31 cellular contexts compared by ENCODE assay signal in genomic region chr4:113162089-113162488, GRCh38.
DNase-seq lines count a peak whose midpoint lies in the region; ATAC-seq, FAIRE-seq and TF ChIP-seq lines count a peak whose summit lies in the region.
"Had no signal": no experiment of that assay in that cellular context is flagged by ENCODE, and none has a peak within 500 bp of the region (broad histone marks: within the 10 kb centered on the region; RNA-seq: fewer than 3 reads in every experiment).

No MANE protein-coding gene starts in this region.

- WGBS in H9 (ENCODE audit: extremely low coverage, insufficient read length, low lambda C conversion rate) = no CpG with 5 or more reads among the region's 1 CpG
- 100% methylated on average over 1 of the region's 1 CpG for WGBS in prostate gland
- WGBS in pancreas, 2 donors = 95 to 98% methylated on average over 1 of the region's 1 CpG

- no peaks in the 10 kb centered on the region for H3K36me3 ChIP-seq in gastrocnemius medialis
- no peaks in the 10 kb centered on the region for H3K36me3 ChIP-seq in prostate gland
- no peaks in the 10 kb centered on the region for H3K36me3 ChIP-seq in pancreas
- H3K36me3 ChIP-seq: colonic mucosa, SJSA1, transverse colon had no signal

- no peak overlapping the region for H3K4me3 ChIP-seq in gastrocnemius medialis
- H3K4me3 ChIP-seq in prostate gland = no peak overlapping the region
- H3K4me3 ChIP-seq in pancreas = no peak overlapping the region
- H3K4me3 ChIP-seq: body of pancreas, colonic mucosa, SJSA1, transverse colon had no signal

- no peaks in the 10 kb centered on the region for H3K79me2 ChIP-seq in H9 (ENCODE audit: insufficient read depth, low read length)

- in situ Hi-C loops in gastrocnemius medialis (cut with MboI; ENCODE audit: low sequenced_read_pairs in 4 of 4) = no loop called here

- ATAC-seq in gastrocnemius medialis (peak; percentile 71 to 96), pancreas (no peak)
- ATAC-seq: activated naive CD8-positive, alpha-beta T cell treated with anti-CD3 and anti-CD28 coated beads, Interleukin-2, amount 50 U/mL, for 24 hours; body of pancreas; effector memory CD8-positive, alpha-beta T cell; esophagus mucosa; Panc1 had no signal

- H3K9ac ChIP-seq in H9 (ENCODE audit: extremely low read depth, insufficient read length, low read length) = no peak overlapping the region

- no peak overlapping the region for H3K4me2 ChIP-seq in H9 (ENCODE audit: insufficient read depth, insufficient read length, low read length)

- no peak overlapping the region for H4K8ac ChIP-seq in H9 (replicated peaks; ENCODE audit: insufficient read length, low read depth, low read length)

- TF ChIP-seq CTCF in H9 (conservative IDR thresholded peaks at IDR 0.05) = no peak
- no peak for TF ChIP-seq CTCF in glutamatergic neuron (IDR thresholded peaks at IDR 0.05; ENCODE audit: partially characterized antibody, unreplicated experiment)
- no peak for TF ChIP-seq CTCF in gastrocnemius medialis (IDR thresholded peaks at IDR 0.05 in 4 of 5, conservative IDR thresholded peaks at IDR 0.05 in 1 of 5)
- TF ChIP-seq CTCF in prostate gland (IDR thresholded peaks at IDR 0.05) = no peak
- no peak for TF ChIP-seq CTCF in pancreas (IDR thresholded peaks at IDR 0.05)

- no peaks in the 10 kb centered on the region for H4K20me1 ChIP-seq in H9 (ENCODE audit: control insufficient read depth, insufficient read depth, insufficient read length)

- no peak overlapping the region for H3K4ac ChIP-seq in H9 (ENCODE audit: low read depth, low read length)

- DNase-seq in H9 (no peak), amniotic epithelial cell (ENCODE audit: low read depth) (peak; percentile 31), glutamatergic neuron (no peak), gastrocnemius medialis (no peak), GM19240 (ENCODE audit: insufficient read length, low spot score) (no peak), GOT3 (lab: John Stamatoyannopoulos, UW) (no peak), prostate gland (ENCODE audit: low spot score) (no peak), pancreas (no peak)
- DNase-seq: activated CD4-positive, alpha-beta T cell treated with anti-CD3 and anti-CD28 coated beads for 4 hours; activated CD8-positive, alpha-beta memory T cell treated with anti-CD3 and anti-CD28 coated beads for 24 hours; activated gamma-delta T cell; activated naive CD8-positive, alpha-beta T cell treated with anti-CD3 and anti-CD28 coated beads, Interleukin-2, amount 50 U/mL, for 24 hours; activated T-cell treated with anti-CD3 and anti-CD28 coated beads, Interleukin-2, amount 50 U/mL, for 1 hour; body of pancreas; colonic mucosa; DND-41; effector memory CD8-positive, alpha-beta T cell; HFFc6; KG1; NCI-H146; NCI-H510A treated with DMSO at 0.1 percent for 48 hours; NK-92 treated with Interleukin-12 subunit alpha and Interleukin-12 subunit beta, amount 100 ng/mL, for 24 hours; occipital lobe; stimulated activated CD4-positive, alpha-beta T cell treated with anti-CD3 and anti-CD28 coated beads, Interleukin-15, amount 100 ng/mL, for 24 hours; transverse colon had no signal

- no peak overlapping the region for H2BK12ac ChIP-seq in H9 (ENCODE audit: insufficient read length, low read depth, low read length)

- H2BK15ac ChIP-seq in H9 (ENCODE audit: low read depth, low read length) = no peak overlapping the region

- no peak overlapping the region for H3K18ac ChIP-seq in H9 (ENCODE audit: insufficient read length, low read depth, low read length)

- no peak overlapping the region for H3T11ph ChIP-seq in H9 (ENCODE audit: low read length)

- FAIRE-seq in pancreas (lab: Jason Lieb, UNC) = no peak

- H2BK20ac ChIP-seq in H9 (ENCODE audit: low read depth, low read length, poor library complexity, severe bottlenecking) = no peak overlapping the region

- no peak overlapping the region for H2BK5ac ChIP-seq in H9 (ENCODE audit: insufficient read length, low read length)

- no peak overlapping the region for H3K23ac ChIP-seq in H9 (ENCODE audit: insufficient read length, low read depth, low read length)

- H3K14ac ChIP-seq in H9 (ENCODE audit: insufficient read depth, low read length) = no peak overlapping the region

- H3K79me1 ChIP-seq in H9 (ENCODE audit: insufficient read depth, low read depth, low read length, poor library complexity, severe bottlenecking) = no peaks in the 10 kb centered on the region

- peak overlapping the region in 2 of 3 experiments; percentile 1 to 2; a peak in 2 of 7 replicates for H3K27ac Mint-ChIP-seq in H9
- H3K27ac Mint-ChIP-seq in glutamatergic neuron (ENCODE audit: unreplicated experiment) = peak overlapping the region; percentile 50
- H3K27ac Mint-ChIP-seq: activated naive CD8-positive, alpha-beta T cell treated with anti-CD3 and anti-CD28 coated beads, Interleukin-2, amount 50 U/mL, for 24 hours; effector memory CD8-positive, alpha-beta T cell; HFFc6; stimulated activated naive CD8-positive, alpha-beta T cell treated with anti-CD3 and anti-CD28 coated beads, Interleukin-15, Interleukin-2, amounts not matched to agents 100 ng/mL and 50 ng/mL, for 24 hours; T-helper 1 cell treated with Interleukin-12 subunit alpha and Interleukin-12 subunit beta and Interleukin-4 antibody, amounts not matched to agents 30 μg/mL and 1 μg/mL, for 36 hours had no signal

- H3K4me1 Mint-ChIP-seq in H9 = peaks cover 0 to 8% of the 10 kb centered on the region in 2 experiments; a peak in 3 of 4 replicates
- peaks cover 25% of the 10 kb centered on the region for H3K4me1 Mint-ChIP-seq in glutamatergic neuron (ENCODE audit: low read depth, unreplicated experiment)
- H3K4me1 Mint-ChIP-seq: activated naive CD8-positive, alpha-beta T cell treated with anti-CD3 and anti-CD28 coated beads, Interleukin-2, amount 50 U/mL, for 24 hours had no signal

- intact Hi-C loops in gastrocnemius medialis (cut with DNase I; ENCODE audit: low total_unique reads) (no loop called here), prostate gland (cut with DNase I) (no loop called here), pancreas (cut with DNase I) (no loop called here)

- H3K4me3 Mint-ChIP-seq in H9 = no peak overlapping the region
- H3K4me3 Mint-ChIP-seq in glutamatergic neuron (ENCODE audit: unreplicated experiment) = no peak overlapping the region
- H3K4me3 Mint-ChIP-seq: activated naive CD8-positive, alpha-beta T cell treated with anti-CD3 and anti-CD28 coated beads, Interleukin-2, amount 50 U/mL, for 24 hours; effector memory CD8-positive, alpha-beta T cell; HFFc6; stimulated activated naive CD8-positive, alpha-beta T cell treated with anti-CD3 and anti-CD28 coated beads, Interleukin-15, Interleukin-2, amounts not matched to agents 100 ng/mL and 50 ng/mL, for 24 hours; T-helper 1 cell treated with Interleukin-12 subunit alpha and Interleukin-12 subunit beta and Interleukin-4 antibody, amounts not matched to agents 30 μg/mL and 1 μg/mL, for 36 hours had no signal

- H3K4me1 ChIP-seq in H9 (ENCODE audit: insufficient read depth, low read length) (peaks cover 2% of the 10 kb centered on the region; the same call in 1 of the 2 replicates), gastrocnemius medialis (peaks cover 16 to 18% of the 10 kb centered on the region in 2 donors), prostate gland (replicated peaks) (no peaks in the 10 kb centered on the region), pancreas (no peaks in the 10 kb centered on the region)
- H3K4me1 ChIP-seq: body of pancreas, colonic mucosa, SJSA1, transverse colon had no signal

- H3K27me3 Mint-ChIP-seq in H9 (ENCODE audit: low read depth) (no peaks in the 10 kb centered on the region), glutamatergic neuron (ENCODE audit: unreplicated experiment) (peaks cover 2% of the 10 kb centered on the region)
- H3K27me3 Mint-ChIP-seq: activated naive CD8-positive, alpha-beta T cell treated with anti-CD3 and anti-CD28 coated beads, Interleukin-2, amount 50 U/mL, for 24 hours; effector memory CD8-positive, alpha-beta T cell had no signal

- H2BK120ac ChIP-seq in H9 (ENCODE audit: low read depth, low read length, poor library complexity, severe bottlenecking) = no peak overlapping the region

- no peaks in the 10 kb centered on the region for H3K23me2 ChIP-seq in H9 (ENCODE audit: insufficient read length, low read depth, low read length, poor library complexity, severe bottlenecking)

- H3K27me3 ChIP-seq in H9 (ENCODE audit: insufficient read depth, low read length) (no peaks in the 10 kb centered on the region), gastrocnemius medialis (no peaks in the 10 kb centered on the region), prostate gland (replicated peaks; ENCODE audit: insufficient read depth) (no peaks in the 10 kb centered on the region), pancreas (no peaks in the 10 kb centered on the region)
- H3K27me3 ChIP-seq: body of pancreas, colonic mucosa, SJSA1, transverse colon had no signal

- no peak overlapping the region for H2AK5ac ChIP-seq in H9 (ENCODE audit: insufficient read length, low read length)

- H3K36me3 Mint-ChIP-seq in H9 (ENCODE audit: insufficient read depth in 1 of 3, low read depth in 3 of 3) (peaks cover 0 to 4% (median 0%) of the 10 kb centered on the region in 3 experiments; a peak in 1 of 7 replicates), glutamatergic neuron (ENCODE audit: unreplicated experiment) (no peaks in the 10 kb centered on the region)

- H3K9me3 Mint-ChIP-seq in H9 = no peaks in the 10 kb centered on the region
- peaks cover 7% of the 10 kb centered on the region for H3K9me3 Mint-ChIP-seq in glutamatergic neuron (ENCODE audit: unreplicated experiment)
- H3K9me3 Mint-ChIP-seq: activated naive CD8-positive, alpha-beta T cell treated with anti-CD3 and anti-CD28 coated beads, Interleukin-2, amount 50 U/mL, for 24 hours; HFFc6; stimulated activated naive CD8-positive, alpha-beta T cell treated with anti-CD3 and anti-CD28 coated beads, Interleukin-15, Interleukin-2, amounts not matched to agents 100 ng/mL and 50 ng/mL, for 24 hours; T-helper 1 cell treated with Interleukin-12 subunit alpha and Interleukin-12 subunit beta and Interleukin-4 antibody, amounts not matched to agents 30 μg/mL and 1 μg/mL, for 36 hours had no signal

- H4K5ac ChIP-seq in H9 (ENCODE audit: insufficient read length, low read depth, low read length) = no peak overlapping the region

- no peak overlapping the region for H2AFZ ChIP-seq in H9 (ENCODE audit: low read length)

- no peak for TF ChIP-seq POLR2A in gastrocnemius medialis (IDR thresholded peaks at IDR 0.05)
- TF ChIP-seq POLR2A in prostate gland (IDR thresholded peaks at IDR 0.05) = no peak

- H3K27ac ChIP-seq in H9 (ENCODE audit: insufficient read length, low read depth, low read length) (no peak overlapping the region), gastrocnemius medialis (peak overlapping the region; percentile 55 to 75 (median 57)), prostate gland (no peak overlapping the region), pancreas (no peak overlapping the region)
- H3K27ac ChIP-seq: body of pancreas, C4-2B, colonic mucosa, SJSA1, transverse colon had no signal

- H4K91ac ChIP-seq in H9 (ENCODE audit: insufficient read length, low read depth, low read length) = no peak overlapping the region

- H3K9me3 ChIP-seq in H9 (ENCODE audit: control insufficient read depth, low read depth, low read length) = no peaks in the 10 kb centered on the region
- H3K9me3 ChIP-seq in gastrocnemius medialis = no peaks in the 10 kb centered on the region
- H3K9me3 ChIP-seq in prostate gland = no peaks in the 10 kb centered on the region
- no peaks in the 10 kb centered on the region for H3K9me3 ChIP-seq in pancreas
- H3K9me3 ChIP-seq: body of pancreas, colonic mucosa, SJSA1, transverse colon had no signal

- no peak overlapping the region for H3K56ac ChIP-seq in H9 (ENCODE audit: insufficient read length, low read depth, low read length)

Comparison
In these comparisons a context has a peak if more than half of its experiments do, and no peak if none do; other contexts are left out.
1. H3K27ac ChIP-seq: peak in gastrocnemius medialis (4 of 4); none in H9 (single experiment), prostate gland (0 of 2) and pancreas (0 of 4).
2. ATAC-seq: peak in gastrocnemius medialis (2 of 2); none in pancreas (0 of 4).